Comparison of ENCODE assay signal across 24 cellular contexts in genomic region chr7:1990001-1990670, GRCh38.
"Had no signal": no experiment of that assay in that cellular context is flagged by ENCODE, and none has a peak within 500 bp of the region (broad histone marks: within the 10 kb centered on the region; RNA-seq: fewer than 3 reads in every experiment).

No MANE protein-coding gene starts in this region.

- H3K9me3 ChIP-seq: adrenal gland, ascending aorta, right lobe of liver had no signal

- H3K4me1 ChIP-seq: ascending aorta, parathyroid adenoma had no signal

- H3K4me2 ChIP-seq: hepatocyte had no signal

- H3K27me3 Mint-ChIP-seq: activated T-cell treated with anti-CD3 and anti-CD28 coated beads, Interleukin-2, amount 50 U/mL, for 24 hours; activated T-helper 17 cell treated with anti-CD3 and anti-CD28 coated beads, Interleukin-2, amount 50 U/mL, for 72 hours; stimulated activated memory B cell treated with anti-CD40 and anti-IgM and Interleukin-4, amounts not matched to agents 10 μg/mL and 1 μg/mL and 100 μg/mL, for 72 hours had no signal

- H3K36me3 ChIP-seq: adrenal gland, ascending aorta, brain microvascular endothelial cell, right lobe of liver, WERI-Rb-1 had no signal

- H3K4me3 ChIP-seq: adrenal gland, ascending aorta, hepatocyte, right lobe of liver had no signal

- DNase-seq: activated CD4-positive, CD25-positive, alpha-beta regulatory T cell treated with anti-CD3 and anti-CD28 coated beads, Interleukin-2, amount 50 U/mL, for 72 hours; activated CD8-positive, alpha-beta memory T cell treated with anti-CD3 and anti-CD28 coated beads for 24 hours; activated CD8-positive, alpha-beta memory T cell treated with anti-CD3 and anti-CD28 coated beads, Interleukin-2, amount 50 U/mL, for 4 hours; activated T-cell treated with anti-CD3 and anti-CD28 coated beads, Interleukin-2, amount 50 U/mL, for 24 hours; adrenal gland; brain microvascular endothelial cell; central memory CD4-positive, alpha-beta T cell; effector memory CD4-positive, alpha-beta T cell; immature natural killer cell; midbrain; nephron progenitor cell; nucleus accumbens; small intestine; trophoblast cell; WERI-Rb-1 had no signal

- H3K4me3 Mint-ChIP-seq: activated T-cell treated with anti-CD3 and anti-CD28 coated beads, Interleukin-2, amount 50 U/mL, for 24 hours; activated T-helper 17 cell treated with anti-CD3 and anti-CD28 coated beads, Interleukin-2, amount 50 U/mL, for 72 hours; immature natural killer cell; nephron progenitor cell; stimulated activated memory B cell treated with anti-CD40 and anti-IgM and Interleukin-4, amounts not matched to agents 10 μg/mL and 1 μg/mL and 100 μg/mL, for 72 hours; T-helper 2 cell treated with Interferon-gamma antibody and Interleukin-4, amounts not matched to agents 5 μg/mL and 100 μg/mL, for 36 hours had no signal

- H3K27ac ChIP-seq: adrenal gland, ascending aorta, brain microvascular endothelial cell, hepatocyte, parathyroid adenoma, right lobe of liver, WERI-Rb-1 had no signal

- H3K27me3 ChIP-seq: adrenal gland, ascending aorta, brain microvascular endothelial cell, hepatocyte, right lobe of liver had no signal

- H3K9ac ChIP-seq: parathyroid adenoma had no signal

- H2AFZ ChIP-seq: hepatocyte, parathyroid adenoma had no signal

- H3K27ac Mint-ChIP-seq: activated T-cell treated with anti-CD3 and anti-CD28 coated beads, Interleukin-2, amount 50 U/mL, for 24 hours; activated T-helper 17 cell treated with anti-CD3 and anti-CD28 coated beads, Interleukin-2, amount 50 U/mL, for 72 hours; nephron progenitor cell; stimulated activated memory B cell treated with anti-CD40 and anti-IgM and Interleukin-4, amounts not matched to agents 10 μg/mL and 1 μg/mL and 100 μg/mL, for 72 hours; T-helper 2 cell treated with Interferon-gamma antibody and Interleukin-4, amounts not matched to agents 5 μg/mL and 100 μg/mL, for 36 hours had no signal

- ATAC-seq: activated naive CD4-positive, alpha-beta T cell treated with anti-CD3 and anti-CD28 coated beads, Interleukin-2, amount 50 U/mL, for 72 hours; activated T-helper 17 cell treated with anti-CD3 and anti-CD28 coated beads, Interleukin-2, amount 50 U/mL, for 72 hours; SK-N-SH treated with all-trans-retinoic acid at 6 μM for 48 hours; stimulated activated memory B cell treated with anti-CD40 and anti-IgM and Interleukin-4, amounts not matched to agents 10 μg/mL and 1 μg/mL and 100 μg/mL, for 72 hours had no signal

- H3K9me3 Mint-ChIP-seq: activated naive CD4-positive, alpha-beta T cell treated with anti-CD3 and anti-CD28 coated beads, Interleukin-2, amount 50 U/mL, for 72 hours; activated T-cell treated with anti-CD3 and anti-CD28 coated beads, Interleukin-2, amount 50 U/mL, for 24 hours; activated T-helper 17 cell treated with anti-CD3 and anti-CD28 coated beads, Interleukin-2, amount 50 U/mL, for 72 hours; immature natural killer cell; nephron progenitor cell; stimulated activated memory B cell treated with anti-CD40 and anti-IgM and Interleukin-4, amounts not matched to agents 10 μg/mL and 1 μg/mL and 100 μg/mL, for 72 hours; T-helper 2 cell treated with Interferon-gamma antibody and Interleukin-4, amounts not matched to agents 5 μg/mL and 100 μg/mL, for 36 hours had no signal
